16 cellular contexts compared by ENCODE assay signal in the genomic region with DNA sequence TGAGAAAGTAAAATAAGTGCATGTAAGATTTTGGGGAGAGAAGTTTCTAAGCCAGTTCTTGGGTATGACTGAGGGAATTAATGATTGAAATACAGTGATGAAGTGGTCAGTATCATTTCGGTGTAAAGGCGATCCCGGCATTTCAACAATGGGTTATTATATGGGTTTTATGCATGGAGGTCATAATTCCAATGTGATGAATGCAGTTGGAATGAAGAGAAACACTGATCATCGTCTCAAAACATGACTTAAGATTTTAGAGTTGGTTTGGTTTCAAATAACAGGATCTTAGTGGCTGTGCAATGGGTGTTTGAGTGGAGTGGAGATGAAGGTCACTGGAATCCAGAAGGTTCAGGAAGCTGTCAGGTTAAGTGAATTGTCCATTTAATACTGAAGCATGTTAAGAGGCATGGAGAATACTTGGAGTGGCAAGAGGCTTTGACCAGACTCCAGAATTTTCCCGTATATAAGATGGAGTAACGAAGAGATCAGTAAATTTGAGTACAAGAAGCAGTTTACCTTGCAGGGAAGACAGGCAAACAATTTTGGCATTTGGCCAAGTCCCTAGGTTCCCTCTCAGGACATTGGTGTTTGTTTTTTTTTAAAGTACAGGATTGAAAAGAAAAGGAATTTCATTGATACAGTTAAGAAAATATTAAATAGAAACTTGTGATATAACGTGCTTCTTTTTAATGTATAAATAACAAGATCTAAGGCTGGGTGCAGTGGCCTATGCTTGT.
DNase-seq lines count a peak whose midpoint lies in the region; ATAC-seq lines count a peak whose summit lies in the region.
"Had no signal": no experiment of that assay in that cellular context is flagged by ENCODE, and none has a peak within 500 bp of the region (broad histone marks: within the 10 kb centered on the region; RNA-seq: fewer than 3 reads in every experiment).

No MANE protein-coding gene starts in this region.

- DNase-seq in NCI-H82 (lab: John Stamatoyannopoulos, UW) (peak; percentile 3), NCI-H82 treated with DMSO at 0.1 percent for 48 hours (lab: John Stamatoyannopoulos, UW; ENCODE audit: unreplicated experiment) (no peak), adipocyte (ENCODE audit: low read depth) (peak; percentile 65), fibroblast of peridontal ligament (ENCODE audit: extremely low read depth) (peak; percentile 67), DMS 273 (lab: John Stamatoyannopoulos, UW; ENCODE audit: unreplicated experiment) (no peak), SIG-M5 (lab: John Stamatoyannopoulos, UW) (no peak)
- DNase-seq: 8988T; activated CD4-positive, alpha-beta T cell treated with anti-CD3 and anti-CD28 coated beads for 48 hours; CD8-positive, alpha-beta memory T cell; natural killer cell; NCI-H1092 treated with DMSO at 0.1 percent for 48 hours; NCI-H345 had no signal

- H3K4me2 ChIP-seq in skeletal muscle satellite cell (ENCODE audit: low read length) = no peak overlapping the region

- no peak for ATAC-seq in HG03457 (IDR thresholded peaks at IDR 0.05; ENCODE audit: unreplicated experiment)
- ATAC-seq: GM12878, natural killer cell had no signal

- no peaks in the 10 kb centered on the region for H3K9me3 ChIP-seq in adipocyte (ENCODE audit: control insufficient read depth, low read length)
- H3K9me3 ChIP-seq in skeletal muscle satellite cell (replicated peaks; ENCODE audit: low read length) = no peaks in the 10 kb centered on the region
- H3K9me3 ChIP-seq: thyroid gland had no signal

- H3K4me1 ChIP-seq in adipocyte (ENCODE audit: control insufficient read depth, insufficient read depth, low read length) (peaks cover 65% of the 10 kb centered on the region), skeletal muscle satellite cell (ENCODE audit: control insufficient read depth, insufficient read depth, low read length) (peaks cover 25% of the 10 kb centered on the region)

- H3K36me3 ChIP-seq in adipocyte (ENCODE audit: control insufficient read depth, insufficient read depth, low read length, severe bottlenecking) (peaks cover 64% of the 10 kb centered on the region), skeletal muscle satellite cell (ENCODE audit: insufficient read depth, low read length) (peaks cover 63% of the 10 kb centered on the region)

- H3K4me3 ChIP-seq in adipocyte (ENCODE audit: low read length) = no peak overlapping the region
- peak overlapping the region; percentile 21 for H3K4me3 ChIP-seq in skeletal muscle satellite cell (ENCODE audit: low read length)
- H3K4me3 ChIP-seq: GM12878, thyroid gland had no signal

- H3K27me3 ChIP-seq in adipocyte (replicated peaks; ENCODE audit: control insufficient read depth, insufficient read depth, low read length) (no peaks in the 10 kb centered on the region), skeletal muscle satellite cell (ENCODE audit: control insufficient read depth, insufficient read depth, low read length) (no peaks in the 10 kb centered on the region)
- H3K27me3 ChIP-seq: thyroid gland had no signal

- H3K9ac ChIP-seq in adipocyte (ENCODE audit: low read length) (no peak overlapping the region), skeletal muscle satellite cell (ENCODE audit: low read depth, low read length) (no peak overlapping the region)

Comparison
In these comparisons a context has a peak if more than half of its experiments do, and no peak if none do; other contexts are left out.
1. DNase-seq: peak in NCI-H82 (single experiment), adipocyte (single experiment) and fibroblast of peridontal ligament (single experiment); none in NCI-H82 treated with DMSO at 0.1 percent for 48 hours (single experiment), DMS 273 (single experiment) and SIG-M5 (single experiment).